ENCODE assay signal across 8 cellular contexts in the genomic region with DNA sequence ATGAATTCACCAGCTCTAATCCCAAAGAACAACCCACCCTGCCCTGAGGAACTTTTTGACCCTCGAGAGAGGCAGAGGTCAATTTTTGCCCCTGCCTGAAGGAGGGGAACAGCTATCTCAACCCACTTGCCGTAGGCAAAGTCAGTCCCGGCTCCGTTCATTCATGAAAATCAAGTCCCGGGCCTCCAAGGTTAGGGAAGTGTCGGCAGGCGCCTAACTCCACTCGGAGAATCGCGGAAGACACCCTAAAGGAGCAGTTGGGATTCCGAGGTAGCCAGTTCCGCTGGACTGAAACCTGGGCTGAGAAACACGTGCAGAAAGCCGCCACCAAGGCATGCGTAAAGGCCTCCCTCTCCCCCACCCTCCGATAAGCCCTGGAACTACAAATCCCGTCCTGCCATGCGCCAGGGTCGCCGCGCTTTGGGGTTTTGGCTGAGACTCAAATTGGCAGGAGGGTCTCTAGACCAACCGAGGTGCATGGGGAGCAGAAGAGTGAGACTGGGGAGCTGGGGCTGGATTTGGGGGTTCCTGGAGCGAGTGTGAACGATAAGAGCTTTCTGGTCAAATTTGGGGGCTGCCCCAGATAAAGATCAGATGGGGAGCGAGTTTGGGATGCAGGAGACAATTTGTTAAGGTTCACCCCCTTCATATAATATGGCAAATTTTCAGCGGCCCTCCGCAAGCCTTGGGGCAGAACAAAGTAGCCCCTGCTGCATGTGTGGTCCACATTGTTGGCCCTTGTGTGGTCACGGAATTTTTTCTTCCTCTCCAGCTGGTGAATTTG. TPM values are rescaled to one million over a fixed set of nuclear protein-coding genes. Genes with fewer than 3 reads are reported as not detected.
DNase-seq lines count a peak whose midpoint lies in the region; ATAC-seq, FAIRE-seq and TF ChIP-seq lines count a peak whose summit lies in the region.

A gene (minus strand): TSS at position 290 of the 784 bp plus-strand sequence. CDS start 2,955 bp downstream, outside the sequence.

- peak within 1 kb of the TSS; percentile 93 for H3K27ac Mint-ChIP-seq in chondrocyte (ENCODE audit: unreplicated experiment)

- peaks cover 36% of the 10 kb centered on the region for H3K4me1 Mint-ChIP-seq in chondrocyte (ENCODE audit: low read depth)

- no peak for TF ChIP-seq EP300 in A549 (IDR thresholded peaks at IDR 0.05)

- peaks cover 10% of the 10 kb centered on the region; the same call in 1 of the 3 replicates for H3K4me1 ChIP-seq in A549

- no peak for TF ChIP-seq CTCF in A549 (IDR thresholded peaks at IDR 0.05)
- TF ChIP-seq CTCF in chondrocyte (IDR thresholded peaks at IDR 0.05) = no peak

- FAIRE-seq in A549 (lab: Jason Lieb, UNC) = no peak

- CTCF ChIA-PET in A549 (lab: Yijun Ruan, JAX) = interaction anchor here (0.7 to 3.3 kb wide), 8 partner anchors 10 to 124 kb away, joined by 3 to 11 read pairs (median 5); no protein-coding TSS in a partner anchor

- H3K9me3 ChIP-seq in A549 = no peaks in the 10 kb centered on the region

- peaks cover 5% of the 10 kb centered on the region for H3K36me3 Mint-ChIP-seq in chondrocyte (ENCODE audit: low read depth)

- peak; percentile 39; the same call in 1 of the 2 replicates for TF ChIP-seq POLR2A in A549 (IDR thresholded peaks at IDR 0.05; ENCODE audit: low read length)
- peak; percentile 58 for TF ChIP-seq POLR2A in GM19193 (IDR thresholded peaks at IDR 0.05; ENCODE audit: extremely low read depth, insufficient read depth, insufficient read length)

- DNase-seq in A549 (ENCODE audit: low read depth in 1 of 2, low spot score in 1 of 2) = peak; percentile 60 to 74
- DNase-seq in NCI-H2196 treated with DMSO at 0.1 percent for 48 hours (lab: John Stamatoyannopoulos, UW; ENCODE audit: unreplicated experiment) = peak; percentile 69
- peak; percentile 18 to 65 (median 39) for DNase-seq in activated CD4-positive, CD25-positive, alpha-beta regulatory T cell (lab: John Stamatoyannopoulos, UW)
- DNase-seq in chondrocyte (ENCODE audit: low spot score) = no peak
- DNase-seq in kidney glomerular epithelial cell (lab: John Stamatoyannopoulos, UW) = peak; percentile 50
- DNase-seq in stimulated activated CD4-positive, alpha-beta T cell treated with anti-CD3 and anti-CD28 coated beads, Interleukin-15, amount 100 ng/mL, for 48 hours (ENCODE audit: low read depth in 2 of 2) = peak; percentile 68

- H3K4me3 Mint-ChIP-seq in chondrocyte (ENCODE audit: unreplicated experiment) = peak within 1 kb of the TSS; percentile 84

- peak within 1 kb of the TSS; percentile 91 to 99 for H3K27ac ChIP-seq in A549

- POLR2A ChIA-PET in A549 (lab: Yijun Ruan, JAX) = interaction anchor here (0.6 to 1.5 kb wide), 2 partner anchors 10 to 30 kb away, joined by 4 to 16 read pairs; a partner anchor contains a TSS

- 21% methylated on average over 11 of the region's 28 CpGs for WGBS in A549 (ENCODE audit: missing lambda C conversion rate)

- no peaks in the 10 kb centered on the region for H3K9me3 Mint-ChIP-seq in chondrocyte (ENCODE audit: low read depth)

- ATAC-seq in A549 = peak; percentile 79 to 83
- ATAC-seq in GM21423 (IDR thresholded peaks at IDR 0.05; ENCODE audit: unreplicated experiment) = no peak

- peak within 1 kb of the TSS; percentile 92 for H3K4me2 ChIP-seq in A549

- peak within 1 kb of the TSS; percentile 76 for H3K4me3 ChIP-seq in A549

- no peaks in the 10 kb centered on the region for H3K27me3 Mint-ChIP-seq in chondrocyte (ENCODE audit: low read depth)

- TF ChIP-seq RAD21 in A549 (conservative IDR thresholded peaks at IDR 0.05 in 1 of 2, IDR thresholded peaks at IDR 0.05 in 1 of 2) = no peak

TF ChIP-seq in A549, 52 proteins besides CTCF, POLR2A, EP300 and RAD21:
- TF ChIP-seq SREBF2 (IDR thresholded peaks at IDR 0.05) (no peak), JUNB (IDR thresholded peaks at IDR 0.05) (no peak), JUN (IDR thresholded peaks at IDR 0.05) (peak in 1 of 2 experiments; percentile 38; a peak in 1 of 5 replicates), HDAC2 (IDR thresholded peaks at IDR 0.05) (no peak), TP53 (CRISPR knock-in tag; IDR thresholded peaks at IDR 0.05) (0 out of 2 replicates have a peak, but pooled peaks have one; percentile 36), HOXB5 (CRISPR knock-in tag; IDR thresholded peaks at IDR 0.05) (no peak), MAFK (IDR thresholded peaks at IDR 0.05; ENCODE audit: partially characterized antibody) (no peak), RCOR1 (IDR thresholded peaks at IDR 0.05; ENCODE audit: low read depth, low read length) (no peak), PHF8 (IDR thresholded peaks at IDR 0.05; ENCODE audit: borderline replicate concordance, low read depth) (peak; percentile 21; the same call in 1 of the 2 replicates), HOXB13 (CRISPR knock-in tag; IDR thresholded peaks at IDR 0.05; ENCODE audit: low read depth) (no peak), MYC (IDR thresholded peaks at IDR 0.05; ENCODE audit: borderline replicate concordance, low read length) (peak; percentile 82; the same call in 1 of the 2 replicates)
- TF ChIP-seq, protein P1, sequence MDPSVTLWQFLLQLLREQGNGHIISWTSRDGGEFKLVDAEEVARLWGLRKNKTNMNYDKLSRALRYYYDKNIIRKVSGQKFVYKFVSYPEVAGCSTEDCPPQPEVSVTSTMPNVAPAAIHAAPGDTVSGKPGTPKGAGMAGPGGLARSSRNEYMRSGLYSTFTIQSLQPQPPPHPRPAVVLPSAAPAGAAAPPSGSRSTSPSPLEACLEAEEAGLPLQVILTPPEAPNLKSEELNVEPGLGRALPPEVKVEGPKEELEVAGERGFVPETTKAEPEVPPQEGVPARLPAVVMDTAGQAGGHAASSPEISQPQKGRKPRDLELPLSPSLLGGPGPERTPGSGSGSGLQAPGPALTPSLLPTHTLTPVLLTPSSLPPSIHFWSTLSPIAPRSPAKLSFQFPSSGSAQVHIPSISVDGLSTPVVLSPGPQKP (IDR thresholded peaks at IDR 0.05; ENCODE audit: low read depth, low read length) = no peak
- TF ChIP-seq, protein P2, sequence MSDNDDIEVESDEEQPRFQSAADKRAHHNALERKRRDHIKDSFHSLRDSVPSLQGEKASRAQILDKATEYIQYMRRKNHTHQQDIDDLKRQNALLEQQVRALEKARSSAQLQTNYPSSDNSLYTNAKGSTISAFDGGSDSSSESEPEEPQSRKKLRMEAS (IDR thresholded peaks at IDR 0.05) = peak; percentile 92
- TF ChIP-seq, protein P3, sequence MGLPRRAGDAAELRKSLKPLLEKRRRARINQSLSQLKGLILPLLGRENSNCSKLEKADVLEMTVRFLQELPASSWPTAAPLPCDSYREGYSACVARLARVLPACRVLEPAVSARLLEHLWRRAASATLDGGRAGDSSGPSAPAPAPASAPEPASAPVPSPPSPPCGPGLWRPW (IDR thresholded peaks at IDR 0.05) = no peak
- TF ChIP-seq, protein P4, sequence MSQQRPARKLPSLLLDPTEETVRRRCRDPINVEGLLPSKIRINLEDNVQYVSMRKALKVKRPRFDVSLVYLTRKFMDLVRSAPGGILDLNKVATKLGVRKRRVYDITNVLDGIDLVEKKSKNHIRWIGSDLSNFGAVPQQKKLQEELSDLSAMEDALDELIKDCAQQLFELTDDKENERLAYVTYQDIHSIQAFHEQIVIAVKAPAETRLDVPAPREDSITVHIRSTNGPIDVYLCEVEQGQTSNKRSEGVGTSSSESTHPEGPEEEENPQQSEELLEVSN (IDR thresholded peaks at IDR 0.05; ENCODE audit: borderline replicate concordance, low read depth) = peak; percentile 66
TF ChIP-seq in A549: peak in this region for 6.

RNA-seq across cellular contexts. Expression of the gene that starts here (rescaled TPM):
- polyA plus RNA-seq in A549 (2011; rRNA removed) (33.7 and 38.0 TPM in 2 replicates), A549 (2017; fragmentation: RNase III; extraction: RNeasy Plus Mini Kit Qiagen cat#74134 plus additional on column Dnase treatment) (39.8 to 42.5 TPM (median 41.0 TPM) in 3 replicates)
- polyA plus RNA-seq in A549 (2012; cell fraction: cytosol; rRNA removed) = 51.8 and 59.4 TPM in 2 replicates
- polyA plus RNA-seq in A549 (2012; cell fraction: nucleus; rRNA removed) = 257 and 323 TPM in 2 replicates
- polyA minus RNA-seq in A549 (2011; rRNA and poly(A)+ RNA removed) = 153 and 163 TPM in 2 replicates
- total RNA-seq in chondrocyte = 64.5 to 82.7 TPM (median 71.8 TPM) in 3 replicates
